Comparison of ENCODE assay signal across 7 cellular contexts in genomic region chr7:36670585-36671431, GRCh38. TPM values are rescaled to one million over a fixed set of nuclear protein-coding genes. Genes with fewer than 3 reads are reported as not detected.
DNase-seq lines count a peak whose midpoint lies in the region; ATAC-seq and TF ChIP-seq lines count a peak whose summit lies in the region.

No MANE protein-coding gene starts in this region.

- no peaks in the 10 kb centered on the region for H3K27me3 Mint-ChIP-seq in activated CD4-positive, alpha-beta T cell treated with anti-CD3 and anti-CD28 coated beads for 36 hours
- no peaks in the 10 kb centered on the region for H3K27me3 Mint-ChIP-seq in chondrocyte (ENCODE audit: low read depth)

- H3K4me1 ChIP-seq in liver (ENCODE audit: control insufficient read depth in 4 of 4, insufficient read depth in 4 of 4, low read length in 3 of 4), result no peaks in the 10 kb centered on the region

- CTCF ChIA-PET in activated CD4-positive, alpha-beta T cell treated with anti-CD3 and anti-CD28 coated beads for 36 hours (lab: Charles Lee), result interaction anchor here (0.5 to 3.1 kb wide), 51 partner anchors 9 to 550 kb away, joined by 3 to 38 read pairs (median 4); no protein-coding TSS in a partner anchor

- peak; percentile 76 for ATAC-seq in HG02981 (IDR thresholded peaks at IDR 0.05; ENCODE audit: unreplicated experiment)
- ATAC-seq in activated CD4-positive, alpha-beta T cell treated with anti-CD3 and anti-CD28 coated beads for 36 hours, result peak; percentile 80

- H3K36me3 ChIP-seq in liver (ENCODE audit: control insufficient read depth in 4 of 4, insufficient read depth in 3 of 4, low read depth in 1 of 4, low read length in 3 of 4), result no peaks in the 10 kb centered on the region

- no peak overlapping the region for H3K9ac ChIP-seq in liver (ENCODE audit: low read depth in 1 of 2, low read length in 2 of 2)

- no peaks in the 10 kb centered on the region for H3K27me3 ChIP-seq in liver (ENCODE audit: control insufficient read depth in 4 of 4, insufficient read depth in 4 of 4, low read length in 3 of 4)

- H3K9me3 ChIP-seq in liver (ENCODE audit: control insufficient read depth in 4 of 4, low read length in 3 of 4), result no peaks in the 10 kb centered on the region

- no peak overlapping the region for H3K4me3 ChIP-seq in liver (ENCODE audit: low read depth in 1 of 3, low read length in 3 of 3)

- H3K4me1 Mint-ChIP-seq in activated CD4-positive, alpha-beta T cell treated with anti-CD3 and anti-CD28 coated beads for 36 hours, result peaks cover 61% of the 10 kb centered on the region
- H3K4me1 Mint-ChIP-seq in chondrocyte (ENCODE audit: low read depth), result peaks cover 8% of the 10 kb centered on the region

- peak; percentile 70 for DNase-seq in NCI-H345 (lab: John Stamatoyannopoulos, UW)
- DNase-seq in activated CD4-positive, alpha-beta T cell treated with anti-CD3 and anti-CD28 coated beads for 36 hours, result peak; percentile 80
- no peak for DNase-seq in chondrocyte (ENCODE audit: low spot score)
- peak; percentile 21 for DNase-seq in stimulated activated CD8-positive, alpha-beta memory T cell treated with anti-CD3 and anti-CD28 coated beads, Interleukin-12 subunit alpha, Interleukin-12 subunit beta, amount 100 ng/mL, for 24 hours (ENCODE audit: extremely low read depth)

- TF ChIP-seq CTCF in GM12874 (IDR thresholded peaks at IDR 0.05; ENCODE audit: insufficient read depth, low read depth, low read length) (peak; percentile 84), chondrocyte (IDR thresholded peaks at IDR 0.05) (peak; percentile 86), liver (IDR thresholded peaks at IDR 0.05; ENCODE audit: low read depth, low read length, missing input control) (peak; percentile 93)

- POLR2A ChIA-PET in activated CD4-positive, alpha-beta T cell treated with anti-CD3 and anti-CD28 coated beads for 36 hours (lab: Charles Lee), result interaction anchor here (1.1 kb wide), 1 partner anchor 53 kb away, joined by 3 read pairs; the partner anchor contains the start of gene AOAH

- intact Hi-C loops in activated CD4-positive, alpha-beta T cell treated with anti-CD3 and anti-CD28 coated beads for 36 hours (cut with DNase I, micrococcal nuclease), result loop anchor here (1.0 to 5.0 kb wide), 4 partner anchors 183 to 511 kb away; no protein-coding TSS in a partner anchor

- H3K4me3 Mint-ChIP-seq in activated CD4-positive, alpha-beta T cell treated with anti-CD3 and anti-CD28 coated beads for 36 hours, result no peak overlapping the region
- H3K4me3 Mint-ChIP-seq in chondrocyte (ENCODE audit: unreplicated experiment), result no peak overlapping the region

- peaks cover 11% of the 10 kb centered on the region for H3K36me3 Mint-ChIP-seq in activated CD4-positive, alpha-beta T cell treated with anti-CD3 and anti-CD28 coated beads for 36 hours (ENCODE audit: low read depth)
- H3K36me3 Mint-ChIP-seq in chondrocyte (ENCODE audit: low read depth), result no peaks in the 10 kb centered on the region

- no peaks in the 10 kb centered on the region for H3K9me3 Mint-ChIP-seq in activated CD4-positive, alpha-beta T cell treated with anti-CD3 and anti-CD28 coated beads for 36 hours (ENCODE audit: low read depth)
- H3K9me3 Mint-ChIP-seq in chondrocyte (ENCODE audit: low read depth), result no peaks in the 10 kb centered on the region

- peak overlapping the region; percentile 80 for H3K27ac Mint-ChIP-seq in activated CD4-positive, alpha-beta T cell treated with anti-CD3 and anti-CD28 coated beads for 36 hours
- H3K27ac Mint-ChIP-seq in chondrocyte (ENCODE audit: unreplicated experiment), result no peak overlapping the region

- H3K27ac ChIP-seq in liver (ENCODE audit: low read depth in 1 of 2, low read length in 2 of 2), result no peak overlapping the region

- peak; percentile 92 to 95 for TF ChIP-seq RAD21 in liver (IDR thresholded peaks at IDR 0.05)

- WGBS in liver, result 82% methylated on average over 17 of the region's 17 CpGs

TF ChIP-seq in liver, 16 proteins besides CTCF, POLR2A, EP300 and RAD21:
- TF ChIP-seq SP1 (IDR thresholded peaks at IDR 0.05) (no peak), ATF3 (IDR thresholded peaks at IDR 0.05) (no peak), EGR1 (IDR thresholded peaks at IDR 0.05; ENCODE audit: low read depth in 2 of 2) (no peak), JUND (IDR thresholded peaks at IDR 0.05) (no peak), GABPA (IDR thresholded peaks at IDR 0.05 in 1 of 2, conservative IDR thresholded peaks at IDR 0.05 in 1 of 2) (no peak), FOXA1 (IDR thresholded peaks at IDR 0.05) (no peak), FOXA2 (IDR thresholded peaks at IDR 0.05) (no peak), ZBTB33 (IDR thresholded peaks at IDR 0.05) (no peak), HNF4G (IDR thresholded peaks at IDR 0.05) (no peak), TAF1 (conservative IDR thresholded peaks at IDR 0.05) (no peak)
- TF ChIP-seq, protein P1, sequence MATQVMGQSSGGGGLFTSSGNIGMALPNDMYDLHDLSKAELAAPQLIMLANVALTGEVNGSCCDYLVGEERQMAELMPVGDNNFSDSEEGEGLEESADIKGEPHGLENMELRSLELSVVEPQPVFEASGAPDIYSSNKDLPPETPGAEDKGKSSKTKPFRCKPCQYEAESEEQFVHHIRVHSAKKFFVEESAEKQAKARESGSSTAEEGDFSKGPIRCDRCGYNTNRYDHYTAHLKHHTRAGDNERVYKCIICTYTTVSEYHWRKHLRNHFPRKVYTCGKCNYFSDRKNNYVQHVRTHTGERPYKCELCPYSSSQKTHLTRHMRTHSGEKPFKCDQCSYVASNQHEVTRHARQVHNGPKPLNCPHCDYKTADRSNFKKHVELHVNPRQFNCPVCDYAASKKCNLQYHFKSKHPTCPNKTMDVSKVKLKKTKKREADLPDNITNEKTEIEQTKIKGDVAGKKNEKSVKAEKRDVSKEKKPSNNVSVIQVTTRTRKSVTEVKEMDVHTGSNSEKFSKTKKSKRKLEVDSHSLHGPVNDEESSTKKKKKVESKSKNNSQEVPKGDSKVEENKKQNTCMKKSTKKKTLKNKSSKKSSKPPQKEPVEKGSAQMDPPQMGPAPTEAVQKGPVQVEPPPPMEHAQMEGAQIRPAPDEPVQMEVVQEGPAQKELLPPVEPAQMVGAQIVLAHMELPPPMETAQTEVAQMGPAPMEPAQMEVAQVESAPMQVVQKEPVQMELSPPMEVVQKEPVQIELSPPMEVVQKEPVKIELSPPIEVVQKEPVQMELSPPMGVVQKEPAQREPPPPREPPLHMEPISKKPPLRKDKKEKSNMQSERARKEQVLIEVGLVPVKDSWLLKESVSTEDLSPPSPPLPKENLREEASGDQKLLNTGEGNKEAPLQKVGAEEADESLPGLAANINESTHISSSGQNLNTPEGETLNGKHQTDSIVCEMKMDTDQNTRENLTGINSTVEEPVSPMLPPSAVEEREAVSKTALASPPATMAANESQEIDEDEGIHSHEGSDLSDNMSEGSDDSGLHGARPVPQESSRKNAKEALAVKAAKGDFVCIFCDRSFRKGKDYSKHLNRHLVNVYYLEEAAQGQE (IDR thresholded peaks at IDR 0.05), result no peak

RNA-seq across cellular contexts. Expression of gene AOAH, which starts 53.5 kb away (rescaled TPM):
- total RNA-seq in activated CD4-positive, alpha-beta T cell treated with anti-CD3 and anti-CD28 coated beads for 36 hours, result 10 to 100 TPM in 1 of 2 experiments, 1 to 10 TPM in 1; 9.2 to 10.0 TPM
- total RNA-seq in chondrocyte (not detected in 3 replicates), liver (10 to 100 TPM in 1 of 2 donors, 1 to 10 TPM in 1; 7.2 to 26.7 TPM)
- 1 to 10 TPM; 2.4 to 4.4 TPM for polyA plus RNA-seq in liver
